Comparison of ENCODE assay signal across 1 cellular context in the genomic region with DNA sequence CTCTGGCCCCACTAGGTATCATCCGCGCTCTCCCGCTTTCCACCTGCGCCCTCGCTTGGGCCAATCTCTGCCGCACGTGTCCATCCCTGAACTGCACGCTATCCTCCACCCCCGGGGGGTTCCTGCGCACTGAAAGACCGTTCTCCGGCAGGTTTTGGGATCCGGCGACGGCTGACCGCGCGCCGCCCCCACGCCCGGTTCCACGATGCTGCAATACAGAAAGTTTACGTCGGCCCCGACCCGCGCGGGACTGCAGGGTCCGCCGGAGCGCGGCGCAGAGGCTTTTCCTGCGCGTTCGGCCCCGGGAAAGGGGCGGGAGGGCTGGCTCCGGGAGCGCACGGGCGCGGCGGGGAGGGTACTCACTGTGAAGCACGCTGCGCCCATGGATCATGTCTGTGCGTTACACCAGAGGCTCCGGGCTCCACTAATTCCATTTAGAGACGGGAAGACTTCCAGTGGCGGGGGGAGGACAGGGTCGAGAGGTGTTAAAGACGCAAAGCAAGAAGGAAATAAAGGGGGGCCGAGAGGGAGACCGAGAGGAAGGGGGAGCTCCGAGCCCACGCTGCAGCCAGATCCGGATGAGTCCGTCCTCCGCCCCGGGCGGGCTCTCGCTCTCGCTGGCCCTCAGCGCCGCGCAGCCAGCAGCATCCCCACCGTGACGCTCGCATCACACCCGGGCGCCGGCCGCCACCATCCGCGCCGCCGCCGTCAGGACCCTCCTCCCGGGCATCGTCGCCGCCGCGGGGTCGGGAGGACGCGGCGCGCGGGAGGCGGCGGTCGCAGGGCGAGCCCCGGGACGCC.
TF ChIP-seq lines count a peak whose summit lies in the region.

No MANE protein-coding gene starts in this region.

TF ChIP-seq in H1, 55 proteins besides CTCF, POLR2A, EP300 and RAD21 (continued from another document):
- peak; percentile 83 for TF ChIP-seq EZH2 (IDR thresholded peaks at IDR 0.05; ENCODE audit: low read depth, low read length, severe bottlenecking)
- TF ChIP-seq PHF8 (conservative IDR thresholded peaks at IDR 0.05; ENCODE audit: low read depth, low read length), result 0 out of 2 replicates have a peak, but pooled peaks have one; percentile 5
- peak; percentile 99 for TF ChIP-seq KDM4A (IDR thresholded peaks at IDR 0.05; ENCODE audit: low read depth, low read length, severe bottlenecking)
- peak; percentile 68 for TF ChIP-seq SUZ12 (IDR thresholded peaks at IDR 0.05; ENCODE audit: low read length)
- TF ChIP-seq, protein P1, sequence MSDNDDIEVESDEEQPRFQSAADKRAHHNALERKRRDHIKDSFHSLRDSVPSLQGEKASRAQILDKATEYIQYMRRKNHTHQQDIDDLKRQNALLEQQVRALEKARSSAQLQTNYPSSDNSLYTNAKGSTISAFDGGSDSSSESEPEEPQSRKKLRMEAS (IDR thresholded peaks at IDR 0.05), result peak; percentile 97
- no peak for TF ChIP-seq SP4 (IDR thresholded peaks at IDR 0.05; ENCODE audit: low read length)
- no peak for TF ChIP-seq KDM5A (IDR thresholded peaks at IDR 0.05; ENCODE audit: low read length)
- TF ChIP-seq ATF2 (IDR thresholded peaks at IDR 0.05; ENCODE audit: low read length), result no peak
- TF ChIP-seq KDM1A (IDR thresholded peaks at IDR 0.05; ENCODE audit: borderline replicate concordance, low read length), result no peak
